In genomic region chr1:23610677-23611076, GRCh38 we compare ENCODE assay signal across 23 cellular contexts. TPM values are rescaled to one million over a fixed set of nuclear protein-coding genes. Genes with fewer than 3 reads are reported as not detected.
A peak's percentile ranks its signal among the peaks of the same experiment; 100 is the strongest.
DNase-seq lines count a peak whose midpoint lies in the region; ATAC-seq, FAIRE-seq and TF ChIP-seq lines count a peak whose summit lies in the region.
"Had no signal": no experiment of that assay in that cellular context is flagged by ENCODE, and none has a peak within 500 bp of the region (broad histone marks: within the 10 kb centered on the region; RNA-seq: fewer than 3 reads in every experiment).

No MANE protein-coding gene starts in this region.

- H4K20me1 ChIP-seq in HepG2 (ENCODE audit: insufficient read depth, low read length) (no peaks in the 10 kb centered on the region), OCI-LY1 (ENCODE audit: insufficient read depth, low read length) (no peaks in the 10 kb centered on the region)

- H3K4me1 ChIP-seq in HepG2 (ENCODE audit: insufficient read depth, low read length) (no peaks in the 10 kb centered on the region), right lobe of liver (no peaks in the 10 kb centered on the region), OCI-LY1 (ENCODE audit: insufficient read depth, low read length, severe bottlenecking) (peaks cover 76% of the 10 kb centered on the region)
- H3K4me1 ChIP-seq: ascending aorta had no signal

- H3K36me3 Mint-ChIP-seq in activated naive CD8-positive, alpha-beta T cell treated with anti-CD3 and anti-CD28 coated beads, Interleukin-2, amount 50 U/mL, for 24 hours (ENCODE audit: low read depth): no peaks in the 10 kb centered on the region
- H3K36me3 Mint-ChIP-seq in stimulated activated memory B cell treated with anti-CD40 and anti-IgM and Interleukin-4, amounts not matched to agents 10 μg/mL and 1 μg/mL and 100 μg/mL, for 72 hours: no peaks in the 10 kb centered on the region
- H3K36me3 Mint-ChIP-seq in activated CD8-positive, alpha-beta T cell treated with anti-CD3 and anti-CD28 coated beads, Interleukin-2, amount 10 ng/mL, durations not matched to agents 7 days and 5 days (ENCODE audit: low read depth): no peaks in the 10 kb centered on the region

- no peaks in the 10 kb centered on the region for H3K79me2 ChIP-seq in HepG2 (ENCODE audit: insufficient read depth, low read length)
- no peaks in the 10 kb centered on the region for H3K79me2 ChIP-seq in OCI-LY1 (ENCODE audit: insufficient read depth, low read length)

- BruUV-seq in HepG2 (replicated peaks; lab: Mats Ljungman, UMichigan): no TSS peak

- H3K27ac Mint-ChIP-seq in activated naive CD8-positive, alpha-beta T cell treated with anti-CD3 and anti-CD28 coated beads, Interleukin-2, amount 50 U/mL, for 24 hours: peak overlapping the region; percentile 61
- peak overlapping the region; percentile 89 for H3K27ac Mint-ChIP-seq in stimulated activated memory B cell treated with anti-CD40 and anti-IgM and Interleukin-4, amounts not matched to agents 10 μg/mL and 1 μg/mL and 100 μg/mL, for 72 hours
- H3K27ac Mint-ChIP-seq in activated CD8-positive, alpha-beta T cell treated with anti-CD3 and anti-CD28 coated beads, Interleukin-2, amount 10 ng/mL, durations not matched to agents 7 days and 5 days: no peak overlapping the region

- H3K4me2 ChIP-seq in HepG2 (ENCODE audit: low read depth, low read length) (no peak overlapping the region), OCI-LY1 (ENCODE audit: low read length) (no peak overlapping the region)

- H3K9ac ChIP-seq in HepG2 (ENCODE audit: insufficient read depth, low read depth, low read length) (no peak overlapping the region), OCI-LY1 (ENCODE audit: low read length) (peak overlapping the region; percentile 29; the same call in 1 of the 2 replicates)

- H3K36me3 ChIP-seq in HepG2 (replicated peaks in 1 of 2; ENCODE audit: control insufficient read depth in 1 of 2, insufficient read depth in 2 of 2, low read length in 2 of 2) (no peaks in the 10 kb centered on the region), right lobe of liver (no peaks in the 10 kb centered on the region), OCI-LY1 (ENCODE audit: insufficient read depth, low read length) (no peaks in the 10 kb centered on the region)
- H3K36me3 ChIP-seq: ascending aorta had no signal

- peaks cover 64% of the 10 kb centered on the region for H3K4me1 Mint-ChIP-seq in activated naive CD8-positive, alpha-beta T cell treated with anti-CD3 and anti-CD28 coated beads, Interleukin-2, amount 50 U/mL, for 24 hours
- H3K4me1 Mint-ChIP-seq in stimulated activated memory B cell treated with anti-CD40 and anti-IgM and Interleukin-4, amounts not matched to agents 10 μg/mL and 1 μg/mL and 100 μg/mL, for 72 hours: peaks cover 72% of the 10 kb centered on the region
- H3K4me1 Mint-ChIP-seq in activated CD8-positive, alpha-beta T cell treated with anti-CD3 and anti-CD28 coated beads, Interleukin-2, amount 10 ng/mL, durations not matched to agents 7 days and 5 days (ENCODE audit: low read depth): peaks cover 55% of the 10 kb centered on the region

- no peak overlapping the region for H2AFZ ChIP-seq in HepG2 (ENCODE audit: low read length)
- no peak overlapping the region for H2AFZ ChIP-seq in OCI-LY1 (ENCODE audit: low read length)

- intact Hi-C loops in HepG2 (cut with micrococcal nuclease; ENCODE audit: unreplicated experiment): no loop called here
- intact Hi-C loops in right lobe of liver (cut with DNase I): no loop called here

- CTCF ChIA-PET in HepG2 (lab: Yijun Ruan, JAX; ENCODE audit: low intra/inter-chr PET ratio, low total read pairs): no interaction called here
- CTCF ChIA-PET in activated CD8-positive, alpha-beta T cell treated with anti-CD3 and anti-CD28 coated beads, Interleukin-2, amount 10 ng/mL, durations not matched to agents 7 days and 5 days (lab: Charles Lee): interaction anchor here (1.2 to 3.4 kb wide), 3 partner anchors 9 to 27 kb away, joined by 3 to 23 read pairs (median 3); no protein-coding TSS in a partner anchor

- H3F3A ChIP-seq in OCI-LY1 (ENCODE audit: insufficient read depth, low read length): peaks cover 10% of the 10 kb centered on the region

- 0% methylated on average over 1 of the region's 1 CpG for WGBS in HepG2 (ENCODE audit: low lambda C conversion rate)
- 60% methylated on average over 1 of the region's 1 CpG for WGBS in right lobe of liver (ENCODE audit: insufficient coverage, low coverage, low lambda C conversion rate, missing lambda C conversion rate)

- POLR2A ChIA-PET in HepG2 (lab: Yijun Ruan, JAX): no interaction called here
- POLR2A ChIA-PET in activated CD8-positive, alpha-beta T cell treated with anti-CD3 and anti-CD28 coated beads, Interleukin-2, amount 10 ng/mL, durations not matched to agents 7 days and 5 days (lab: Charles Lee): interaction anchor here (0.6 to 1.3 kb wide), 2 partner anchors 16 to 570 kb away, joined by 3 read pairs; no protein-coding TSS in a partner anchor

- H3K27me3 Mint-ChIP-seq in activated naive CD8-positive, alpha-beta T cell treated with anti-CD3 and anti-CD28 coated beads, Interleukin-2, amount 50 U/mL, for 24 hours: no peaks in the 10 kb centered on the region
- H3K27me3 Mint-ChIP-seq in stimulated activated memory B cell treated with anti-CD40 and anti-IgM and Interleukin-4, amounts not matched to agents 10 μg/mL and 1 μg/mL and 100 μg/mL, for 72 hours: no peaks in the 10 kb centered on the region
- H3K27me3 Mint-ChIP-seq in activated CD8-positive, alpha-beta T cell treated with anti-CD3 and anti-CD28 coated beads, Interleukin-2, amount 10 ng/mL, durations not matched to agents 7 days and 5 days (ENCODE audit: low read depth): no peaks in the 10 kb centered on the region

- H3K27me3 ChIP-seq in HepG2 (ENCODE audit: control insufficient read depth in 1 of 2, insufficient read depth in 2 of 2, low read length in 2 of 2) (peaks cover 3 to 58% of the 10 kb centered on the region in 2 experiments), right lobe of liver (no peaks in the 10 kb centered on the region), OCI-LY1 (ENCODE audit: insufficient read depth, low read length) (no peaks in the 10 kb centered on the region)
- H3K27me3 ChIP-seq: ascending aorta had no signal

- TF ChIP-seq CTCF in HepG2 (CRISPR knock-in tag; IDR thresholded peaks at IDR 0.05) (no peak), right lobe of liver (IDR thresholded peaks at IDR 0.05) (no peak), OCI-LY1 (IDR thresholded peaks at IDR 0.05; ENCODE audit: low read length) (no peak)

- no peaks in the 10 kb centered on the region for H3K9me3 ChIP-seq in HepG2 (ENCODE audit: low read length)
- H3K9me3 ChIP-seq in right lobe of liver: no peaks in the 10 kb centered on the region
- H3K9me3 ChIP-seq in OCI-LY1 (ENCODE audit: low read length): no peaks in the 10 kb centered on the region
- H3K9me3 ChIP-seq: ascending aorta had no signal

- DNase-seq in HepG2 (ENCODE audit: low spot score) (no peak), right lobe of liver (no peak), nucleus accumbens (lab: John Stamatoyannopoulos, UW) (no peak)
- no peak for DNase-seq in activated naive CD8-positive, alpha-beta T cell treated with anti-CD3 and anti-CD28 coated beads, Interleukin-2, amount 50 U/mL, for 24 hours
- DNase-seq in stimulated activated CD4-positive, alpha-beta T cell treated with anti-CD3 and anti-CD28 coated beads, Interleukin-4, amount 100 ng/mL, for 1 hour: no peak
- DNase-seq in activated CD8-positive, alpha-beta T cell treated with anti-CD3 and anti-CD28 coated beads, Interleukin-2, amount 10 ng/mL, durations not matched to agents 7 days and 5 days: no peak
- DNase-seq: activated CD4-positive, alpha-beta T cell treated with anti-CD3 and anti-CD28 coated beads, Interleukin-2, amount 50 U/mL, for 4 hours; activated CD8-positive, alpha-beta memory T cell treated with anti-CD3 and anti-CD28 coated beads, Interleukin-2, amount 50 U/mL, for 48 hours; activated effector memory CD4-positive, alpha-beta T cell treated with anti-CD3 and anti-CD28 coated beads, Interleukin-2, amount 50 U/mL, for 16 hours; C1 segment of cervical spinal cord; central memory CD4-positive, alpha-beta T cell; dermis blood vessel endothelial cell; NCI-H1105; NCI-H1930; NCI-H345; NCI-H774; stimulated activated CD4-positive, alpha-beta T cell treated with anti-CD3 and anti-CD28 coated beads, Interleukin-4, amount 100 ng/mL, for 24 hours; stimulated activated naive CD4-positive, alpha-beta T cell treated with Interleukin-2 at 50 U/mL for 16 hours had no signal

- ATAC-seq in HepG2 (peak; percentile 58; the same call in 2 of the 3 replicates), right lobe of liver (no peak)
- ATAC-seq in activated naive CD8-positive, alpha-beta T cell treated with anti-CD3 and anti-CD28 coated beads, Interleukin-2, amount 50 U/mL, for 24 hours: no peak
- ATAC-seq in stimulated activated memory B cell treated with anti-CD40 and anti-IgM and Interleukin-4, amounts not matched to agents 10 μg/mL and 1 μg/mL and 100 μg/mL, for 72 hours: no peak
- ATAC-seq in activated CD8-positive, alpha-beta T cell treated with anti-CD3 and anti-CD28 coated beads, Interleukin-2, amount 10 ng/mL, durations not matched to agents 7 days and 5 days: no peak

- TF ChIP-seq EP300 in HepG2 (IDR thresholded peaks at IDR 0.05; ENCODE audit: low read depth in 2 of 2, low read length in 2 of 2) (no peak), HepG2 (CRISPR knock-in tag; IDR thresholded peaks at IDR 0.05; ENCODE audit: borderline replicate concordance) (no peak)

- H3K9me3 Mint-ChIP-seq in activated naive CD8-positive, alpha-beta T cell treated with anti-CD3 and anti-CD28 coated beads, Interleukin-2, amount 50 U/mL, for 24 hours: no peaks in the 10 kb centered on the region
- H3K9me3 Mint-ChIP-seq in stimulated activated memory B cell treated with anti-CD40 and anti-IgM and Interleukin-4, amounts not matched to agents 10 μg/mL and 1 μg/mL and 100 μg/mL, for 72 hours: no peaks in the 10 kb centered on the region
- H3K9me3 Mint-ChIP-seq in activated CD8-positive, alpha-beta T cell treated with anti-CD3 and anti-CD28 coated beads, Interleukin-2, amount 10 ng/mL, durations not matched to agents 7 days and 5 days (ENCODE audit: insufficient read depth): no peaks in the 10 kb centered on the region

- no peak for FAIRE-seq in HepG2 (lab: Jason Lieb, UNC)
- FAIRE-seq: keratinocyte had no signal

- H3K27ac ChIP-seq in HepG2 (ENCODE audit: extremely low read length, insufficient read depth, low read length) (no peak overlapping the region), right lobe of liver (no peak overlapping the region), OCI-LY1 (ENCODE audit: low read depth, low read length, poor library complexity, severe bottlenecking) (peak overlapping the region; percentile 98)
- H3K27ac ChIP-seq: ascending aorta, SK-N-MC had no signal

- no peak for TF ChIP-seq RAD21 in HepG2 (CRISPR knock-in tag; IDR thresholded peaks at IDR 0.05)

- no peak overlapping the region for H3K4me3 Mint-ChIP-seq in activated naive CD8-positive, alpha-beta T cell treated with anti-CD3 and anti-CD28 coated beads, Interleukin-2, amount 50 U/mL, for 24 hours
- no peak overlapping the region for H3K4me3 Mint-ChIP-seq in stimulated activated memory B cell treated with anti-CD40 and anti-IgM and Interleukin-4, amounts not matched to agents 10 μg/mL and 1 μg/mL and 100 μg/mL, for 72 hours
- no peak overlapping the region for H3K4me3 Mint-ChIP-seq in activated CD8-positive, alpha-beta T cell treated with anti-CD3 and anti-CD28 coated beads, Interleukin-2, amount 10 ng/mL, durations not matched to agents 7 days and 5 days

- H3K4me3 ChIP-seq in HepG2 (replicated peaks in 1 of 3; ENCODE audit: insufficient read depth in 1 of 3, low read depth in 2 of 3, low read length in 3 of 3) (no peak overlapping the region), right lobe of liver (no peak overlapping the region), OCI-LY1 (ENCODE audit: low read depth, low read length, poor library complexity, severe bottlenecking) (no peak overlapping the region)
- H3K4me3 ChIP-seq: ascending aorta, SK-N-MC had no signal

- TF ChIP-seq POLR2A in HepG2 (IDR thresholded peaks at IDR 0.05; ENCODE audit: insufficient read depth in 1 of 2, low read depth in 2 of 2, low read length in 2 of 2): no peak
- TF ChIP-seq POLR2A in right lobe of liver (IDR thresholded peaks at IDR 0.05): no peak

- H3K9me2 ChIP-seq in OCI-LY1 (ENCODE audit: low read depth, low read length): no peaks in the 10 kb centered on the region

- in situ Hi-C loops in HepG2 (cut with HindIII; ENCODE audit: extremely low pct_ligation_motif_present, low pct_unique_long_range_greater_than_20kb): no loop called here

RNA-seq across cellular contexts. Expression of gene ID3, which starts 51.4 kb away (rescaled TPM):
- 67.8 and 115 TPM in 2 replicates for total RNA-seq in HepG2 (2016; rRNA removed; fragmentation: Illumina TruSeq; extraction: Trizol)
- total RNA-seq in HepG2 (2016; cell fraction: cytosol; rRNA removed; fragmentation: Illumina TruSeq; extraction: Trizol; ENCODE audit: low read depth): 119 and 126 TPM in 2 replicates
- 65.6 and 120 TPM in 2 replicates for total RNA-seq in HepG2 (2016; cell fraction: insoluble cytoplasmic fraction; rRNA removed; fragmentation: Illumina TruSeq; extraction: Trizol)
- 79.8 and 82.4 TPM in 2 replicates for total RNA-seq in HepG2 (2016; cell fraction: membrane; rRNA removed; fragmentation: Illumina TruSeq; extraction: Trizol)
- total RNA-seq in HepG2 (2016; cell fraction: nucleus; rRNA removed; fragmentation: Illumina TruSeq; extraction: Trizol): 82.3 and 85.6 TPM in 2 replicates
- 34.9 and 64.8 TPM in 2 replicates for polyA plus RNA-seq in HepG2 (2011; rRNA removed)
- polyA plus RNA-seq in HepG2 (2011; cell fraction: cytosol; rRNA removed): 40.3 and 106 TPM in 2 replicates
- 50.4 and 124 TPM in 2 replicates for polyA plus RNA-seq in HepG2 (2011; cell fraction: nucleus; rRNA removed)
- 19.1 and 19.4 TPM in 2 replicates for polyA plus RNA-seq in HepG2 (2012)
- 19.4 and 20.9 TPM in 2 replicates for polyA plus RNA-seq in HepG2 (2016; cell fraction: cytosol; fragmentation: Illumina TruSeq; extraction: Trizol; ENCODE audit: low read depth)
- 67.3 and 67.6 TPM in 2 replicates for polyA plus RNA-seq in HepG2 (2016; cell fraction: insoluble cytoplasmic fraction; fragmentation: Illumina TruSeq; extraction: Trizol; ENCODE audit: low read depth)
- 27.8 and 28.9 TPM in 2 replicates for polyA plus RNA-seq in HepG2 (2016; cell fraction: membrane; fragmentation: Illumina TruSeq; extraction: Trizol; ENCODE audit: low read depth)
- polyA plus RNA-seq in HepG2 (2016; cell fraction: nucleus; fragmentation: Illumina TruSeq; extraction: Trizol; ENCODE audit: insufficient read depth, low read depth): 106 and 110 TPM in 2 replicates
- 66.2 and 315 TPM in 2 replicates for polyA minus RNA-seq in HepG2 (2011; rRNA and poly(A)+ RNA removed; ENCODE audit: low replicate concordance)
- polyA minus RNA-seq in HepG2 (2011; cell fraction: cytosol; rRNA and poly(A)+ RNA removed): 18.4 and 43.5 TPM in 2 replicates
- 53.5 and 115 TPM in 2 replicates for polyA minus RNA-seq in HepG2 (2011; cell fraction: nucleus; rRNA and poly(A)+ RNA removed)
- 10 to 100 TPM; 12.7 to 44.6 (median 27.0) TPM for total RNA-seq in right lobe of liver
- total RNA-seq in activated CD8-positive, alpha-beta T cell treated with anti-CD3 and anti-CD28 coated beads, Interleukin-2, amount 10 ng/mL, durations not matched to agents 7 days and 5 days: 10 to 100 TPM; 31.4 to 34.4 TPM
